ENCODE assay signal across 1 cellular context in genomic region chr4:150368667-150369066, GRCh38.
TF ChIP-seq lines count a peak whose summit lies in the region.

No MANE protein-coding gene starts in this region.

TF ChIP-seq in SK-N-SH treated with all-trans-retinoic acid at 6 μM for 48 hours, 23 proteins besides CTCF, POLR2A, EP300 and RAD21 (continued from another document):
- TF ChIP-seq TSHZ2 (CRISPR knock-in tag; IDR thresholded peaks at IDR 0.05), result no peak
- no peak for TF ChIP-seq ZC3H10 (CRISPR knock-in tag; IDR thresholded peaks at IDR 0.05)
